8 cellular contexts compared by ENCODE assay signal in genomic region chr7:92461027-92462003, GRCh38. TPM values are rescaled to one million over a fixed set of nuclear protein-coding genes. Genes with fewer than 3 reads are reported as not detected.
DNase-seq lines count a peak whose midpoint lies in the region; ATAC-seq and TF ChIP-seq lines count a peak whose summit lies in the region.
"Had no signal": no experiment of that assay in that cellular context is flagged by ENCODE, and none has a peak within 500 bp of the region (broad histone marks: within the 10 kb centered on the region; RNA-seq: fewer than 3 reads in every experiment).

No MANE protein-coding gene starts in this region.

- H3K9me3 Mint-ChIP-seq in naive thymus-derived CD4-positive, alpha-beta T cell, result no peaks in the 10 kb centered on the region
- H3K9me3 Mint-ChIP-seq: activated naive CD4-positive, alpha-beta T cell treated with anti-CD3 and anti-CD28 coated beads, Interleukin-2, amount 50 U/mL, for 24 hours had no signal

- peak; percentile 82 for ATAC-seq in GM21717 (IDR thresholded peaks at IDR 0.05; ENCODE audit: unreplicated experiment)
- ATAC-seq in naive thymus-derived CD4-positive, alpha-beta T cell, result peak; percentile 72

- TF ChIP-seq POLR2A in vagina (IDR thresholded peaks at IDR 0.05), result no peak

- POLR2A ChIA-PET in naive thymus-derived CD4-positive, alpha-beta T cell (lab: Charles Lee), result interaction anchor here (0.6 to 1.5 kb wide), 2 partner anchors 13 kb away, joined by 4 to 6 read pairs; no protein-coding TSS in a partner anchor

- intact Hi-C loops in naive thymus-derived CD4-positive, alpha-beta T cell (cut with micrococcal nuclease), result loop anchor here (1.0 to 5.0 kb wide), 7 partner anchors 13 to 1379 kb away; partner anchors contain the start of genes LRRD1 (in 2 of the 2), GATAD1 (in 1 of the 2) and MTERF1 (in 1 of the 2)
- intact Hi-C loops in vagina (cut with DNase I), result no loop called here

- peaks cover 0 to 2% (median 0%) of the 10 kb centered on the region in 7 donors for H3K4me1 Mint-ChIP-seq in naive thymus-derived CD4-positive, alpha-beta T cell
- H3K4me1 Mint-ChIP-seq: activated naive CD4-positive, alpha-beta T cell treated with anti-CD3 and anti-CD28 coated beads, Interleukin-2, amount 50 U/mL, for 24 hours had no signal

- no peaks in the 10 kb centered on the region for H3K9me3 ChIP-seq in naive thymus-derived CD4-positive, alpha-beta T cell (ENCODE audit: control insufficient read depth in 2 of 3, low read length in 3 of 3)
- H3K9me3 ChIP-seq in vagina, result no peaks in the 10 kb centered on the region

- H3K36me3 ChIP-seq in naive thymus-derived CD4-positive, alpha-beta T cell (ENCODE audit: control insufficient read depth in 2 of 3, insufficient read depth in 3 of 3, low read length in 3 of 3), result peaks cover 0 to 5% (median 3%) of the 10 kb centered on the region in 3 experiments
- peaks cover 0 to 19% of the 10 kb centered on the region in 2 donors for H3K36me3 ChIP-seq in vagina

- no peak overlapping the region for H3K4me3 ChIP-seq in naive thymus-derived CD4-positive, alpha-beta T cell (ENCODE audit: low read length)
- no peak overlapping the region for H3K4me3 ChIP-seq in vagina

- in situ Hi-C loops in G401 (cut with HindIII; ENCODE audit: low sequenced_read_pairs) (no loop called here), SK-MEL-5 (cut with HindIII; ENCODE audit: low pct_unique_long_range_greater_than_20kb, low sequenced_read_pairs) (loop anchor here (25.0 kb wide), 1 partner anchor 574 kb away; the partner anchor contains the start of gene MTERF1)

- TF ChIP-seq CTCF in vagina (IDR thresholded peaks at IDR 0.05), result peak in 1 of 3 experiments; percentile 26

- H3K27me3 ChIP-seq in naive thymus-derived CD4-positive, alpha-beta T cell (ENCODE audit: control insufficient read depth in 2 of 2, insufficient read depth in 2 of 2, low read length in 2 of 2), result no peaks in the 10 kb centered on the region
- no peaks in the 10 kb centered on the region for H3K27me3 ChIP-seq in vagina

- no peaks in the 10 kb centered on the region for H3K27me3 Mint-ChIP-seq in naive thymus-derived CD4-positive, alpha-beta T cell
- H3K27me3 Mint-ChIP-seq: activated naive CD4-positive, alpha-beta T cell treated with anti-CD3 and anti-CD28 coated beads, Interleukin-2, amount 50 U/mL, for 24 hours had no signal

- H3K27ac Mint-ChIP-seq in naive thymus-derived CD4-positive, alpha-beta T cell, result peak overlapping the region in 3 of 9 donors; percentile 16 to 46 (median 45)
- H3K27ac Mint-ChIP-seq: activated naive CD4-positive, alpha-beta T cell treated with anti-CD3 and anti-CD28 coated beads, Interleukin-2, amount 50 U/mL, for 24 hours had no signal

- CTCF ChIA-PET in naive thymus-derived CD4-positive, alpha-beta T cell (lab: Charles Lee), result interaction anchor here (0.7 to 1.7 kb wide), 9 partner anchors 13 to 1317 kb away, joined by 3 to 5 read pairs (median 3); partner anchors contain the start of genes GATAD1, LRRD1 and RBM48

- H3K4me3 Mint-ChIP-seq in naive thymus-derived CD4-positive, alpha-beta T cell, result no peak overlapping the region
- H3K4me3 Mint-ChIP-seq: activated naive CD4-positive, alpha-beta T cell treated with anti-CD3 and anti-CD28 coated beads, Interleukin-2, amount 50 U/mL, for 24 hours had no signal

- no peaks in the 10 kb centered on the region for H3K4me1 ChIP-seq in naive thymus-derived CD4-positive, alpha-beta T cell (ENCODE audit: control insufficient read depth in 2 of 2, insufficient read depth in 2 of 2, low read length in 2 of 2)
- H3K4me1 ChIP-seq in vagina, result no peaks in the 10 kb centered on the region

- H3K36me3 Mint-ChIP-seq in naive thymus-derived CD4-positive, alpha-beta T cell, result peaks cover 3 to 4% (median 4%) of the 10 kb centered on the region in 5 donors
- H3K36me3 Mint-ChIP-seq: activated naive CD4-positive, alpha-beta T cell treated with anti-CD3 and anti-CD28 coated beads, Interleukin-2, amount 50 U/mL, for 24 hours had no signal

- DNase-seq in G401 (ENCODE audit: low spot score) (peak; percentile 23), LHCN-M2 (ENCODE audit: low read depth) (peak; percentile 45), SK-MEL-5 (ENCODE audit: low read depth, low spot score) (peak; percentile 87), dermis blood vessel endothelial cell (peak; percentile 65), vagina (ENCODE audit: extremely low spot score in 2 of 2) (no peak)
- peak in 6 of 9 donors; percentile 3 to 38 (median 24) for DNase-seq in naive thymus-derived CD4-positive, alpha-beta T cell

- no peak overlapping the region for H3K27ac ChIP-seq in naive thymus-derived CD4-positive, alpha-beta T cell (ENCODE audit: low read depth, low read length)
- no peak overlapping the region for H3K27ac ChIP-seq in vagina

RNA-seq across cellular contexts. Expression of gene GATAD1, which starts 14.0 kb away (rescaled TPM):
- total RNA-seq in G401 (2014; rRNA removed; shearing (Covaris generic)), result 14.8 and 22.0 TPM in 2 replicates
- 24.1 and 29.5 TPM in 2 replicates for total RNA-seq in LHCN-M2 (2014; rRNA removed)
- 9.1 TPM for polyA plus RNA-seq in LHCN-M2 (2012)
- total RNA-seq in SK-MEL-5 (2014; rRNA removed; shearing (Covaris generic)), result 53.7 and 59.2 TPM in 2 replicates
- 49.4 and 67.4 TPM in 2 replicates for polyA plus RNA-seq in SK-MEL-5 (2015; cell fraction: cytosol; rRNA removed)
- polyA plus RNA-seq in SK-MEL-5 (2015; cell fraction: nucleus; rRNA removed), result 111 and 142 TPM in 2 replicates
- 17.1 and 19.1 TPM in 2 replicates for total RNA-seq in dermis blood vessel endothelial cell
- total RNA-seq in naive thymus-derived CD4-positive, alpha-beta T cell, result 10 to 100 TPM; 16.4 to 34.7 (median 22.7) TPM
- polyA plus RNA-seq in naive thymus-derived CD4-positive, alpha-beta T cell, result 1 to 10 TPM; 5.3 to 7.9 TPM
- 30.4 TPM for total RNA-seq in vagina

RNA-seq across cellular contexts. Expression of gene ERVW-1, which starts 16.4 kb away (rescaled TPM):
- total RNA-seq in G401 (2014; rRNA removed; shearing (Covaris generic)), result not detected in 2 replicates
- total RNA-seq in LHCN-M2 (2014; rRNA removed) (not detected in 2 replicates), dermis blood vessel endothelial cell (not detected in 2 replicates), vagina (not detected)
- 0.10 TPM for polyA plus RNA-seq in LHCN-M2 (2012)
- not detected in 2 replicates for total RNA-seq in SK-MEL-5 (2014; rRNA removed; shearing (Covaris generic))
- polyA plus RNA-seq in SK-MEL-5 (2015; cell fraction: cytosol; rRNA removed), result not detected in 2 replicates
- not detected in 2 replicates for polyA plus RNA-seq in SK-MEL-5 (2015; cell fraction: nucleus; rRNA removed)
- total RNA-seq in naive thymus-derived CD4-positive, alpha-beta T cell, result under 1 TPM in 1 of 5 experiments, not detected in 4; 0.24 TPM
- polyA plus RNA-seq in naive thymus-derived CD4-positive, alpha-beta T cell, result not detected

Comparison
In these comparisons a context has a peak if more than half of its experiments do, and no peak if none do; other contexts are left out.
1. DNase-seq: peak in G401 (single experiment), LHCN-M2 (single experiment), SK-MEL-5 (single experiment), dermis blood vessel endothelial cell (single experiment) and naive thymus-derived CD4-positive, alpha-beta T cell (6 of 9); none in vagina (0 of 2).